Comparison of ENCODE assay signal across 8 cellular contexts in genomic region chr14:89399594-89400068, GRCh38. TPM values are rescaled to one million over a fixed set of nuclear protein-coding genes. Genes with fewer than 3 reads are reported as not detected.
DNase-seq lines count a peak whose midpoint lies in the region; ATAC-seq and TF ChIP-seq lines count a peak whose summit lies in the region.

No MANE protein-coding gene starts in this region.

- peak overlapping the region; percentile 77 for H3K27ac Mint-ChIP-seq in osteocyte (ENCODE audit: unreplicated experiment)
- no peak overlapping the region for H3K27ac Mint-ChIP-seq in activated T-cell treated with anti-CD3 and anti-CD28 coated beads, Interleukin-2, amount 50 U/mL, for 24 hours
- H3K27ac Mint-ChIP-seq in MCF 10A (ENCODE audit: low read depth, unreplicated experiment) = no peak overlapping the region

- no TSS peak for BruUV-seq in MCF 10A (replicated peaks; lab: Mats Ljungman, UMichigan)

- CTCF ChIA-PET in MCF 10A (lab: Yijun Ruan, JAX) = no interaction called here

- DNase-seq in GM04503 (ENCODE audit: low read depth) = peak; percentile 70
- DNase-seq in NCI-H748 (lab: John Stamatoyannopoulos, UW; ENCODE audit: unreplicated experiment) = peak; percentile 98
- peak; percentile 60 for DNase-seq in fibroblast of mammary gland (ENCODE audit: low read depth)
- no peak for DNase-seq in osteocyte (ENCODE audit: extremely low spot score, unreplicated experiment)
- no peak for DNase-seq in activated T-cell treated with anti-CD3 and anti-CD28 coated beads, Interleukin-2, amount 50 U/mL, for 24 hours
- no peak for DNase-seq in D341Med (ENCODE audit: low spot score)
- DNase-seq in MCF 10A (ENCODE audit: unreplicated experiment) = no peak

- TF ChIP-seq CTCF in fibroblast of mammary gland (conservative IDR thresholded peaks at IDR 0.05; ENCODE audit: control insufficient read depth, insufficient read depth, low read depth, low read length) = no peak
- TF ChIP-seq CTCF in osteocyte (IDR thresholded peaks at IDR 0.05) = no peak
- TF ChIP-seq CTCF in MCF 10A (IDR thresholded peaks at IDR 0.05; ENCODE audit: unreplicated experiment) = no peak

- H3K36me3 Mint-ChIP-seq in osteocyte (ENCODE audit: unreplicated experiment) (peaks cover 34% of the 10 kb centered on the region), MCF 10A (ENCODE audit: insufficient read depth, unreplicated experiment) (peaks cover 6% of the 10 kb centered on the region)
- H3K36me3 Mint-ChIP-seq in activated T-cell treated with anti-CD3 and anti-CD28 coated beads, Interleukin-2, amount 50 U/mL, for 24 hours (ENCODE audit: low read depth) = peaks cover 62% of the 10 kb centered on the region

- H3K27me3 Mint-ChIP-seq in osteocyte (ENCODE audit: unreplicated experiment) (no peaks in the 10 kb centered on the region), MCF 10A (ENCODE audit: insufficient read depth, unreplicated experiment) (no peaks in the 10 kb centered on the region)
- no peaks in the 10 kb centered on the region for H3K27me3 Mint-ChIP-seq in activated T-cell treated with anti-CD3 and anti-CD28 coated beads, Interleukin-2, amount 50 U/mL, for 24 hours

- POLR2A ChIA-PET in MCF 10A (lab: Yijun Ruan, JAX) = no interaction called here

- intact Hi-C loops in MCF 10A (cut with micrococcal nuclease) = no loop called here

- ATAC-seq in HG02623 (IDR thresholded peaks at IDR 0.05; ENCODE audit: unreplicated experiment) = no peak

- no peaks in the 10 kb centered on the region for H3K9me3 Mint-ChIP-seq in osteocyte (ENCODE audit: unreplicated experiment)
- H3K9me3 Mint-ChIP-seq in activated T-cell treated with anti-CD3 and anti-CD28 coated beads, Interleukin-2, amount 50 U/mL, for 24 hours = no peaks in the 10 kb centered on the region
- no peaks in the 10 kb centered on the region for H3K9me3 Mint-ChIP-seq in MCF 10A (ENCODE audit: unreplicated experiment)

- H3K4me3 Mint-ChIP-seq in osteocyte (ENCODE audit: unreplicated experiment) (no peak overlapping the region), MCF 10A (ENCODE audit: unreplicated experiment) (no peak overlapping the region)
- H3K4me3 Mint-ChIP-seq in activated T-cell treated with anti-CD3 and anti-CD28 coated beads, Interleukin-2, amount 50 U/mL, for 24 hours = no peak overlapping the region

- H3K4me3 ChIP-seq in fibroblast of mammary gland (ENCODE audit: control insufficient read depth, low read depth, low read length) = no peak overlapping the region

- H3K4me1 Mint-ChIP-seq in osteocyte (ENCODE audit: unreplicated experiment) (peaks cover 32% of the 10 kb centered on the region), MCF 10A (ENCODE audit: insufficient read depth, unreplicated experiment) (peaks cover 10% of the 10 kb centered on the region)
- H3K4me1 Mint-ChIP-seq in activated T-cell treated with anti-CD3 and anti-CD28 coated beads, Interleukin-2, amount 50 U/mL, for 24 hours (ENCODE audit: low read depth) = peaks cover 76% of the 10 kb centered on the region

RNA-seq across cellular contexts. Expression of gene FOXN3, which starts 17.4 kb away (rescaled TPM):
- total RNA-seq in osteocyte (120 and 130 TPM in 2 replicates), MCF 10A (2022) (25.8 and 27.1 TPM in 2 replicates)

Comparison
In these comparisons a context has a peak if more than half of its experiments do, and no peak if none do; other contexts are left out.
1. DNase-seq: peak in GM04503 (single experiment), NCI-H748 (single experiment) and fibroblast of mammary gland (single experiment); none in osteocyte (single experiment), activated T-cell treated with anti-CD3 and anti-CD28 coated beads, Interleukin-2, amount 50 U/mL, for 24 hours (single experiment), D341Med (single experiment) and MCF 10A (single experiment).